ENCODE assay signal across 1 cellular context in genomic region chr6:166633732-166634535, GRCh38.
TF ChIP-seq lines count a peak whose summit lies in the region.

No MANE protein-coding gene starts in this region.

TF ChIP-seq in GM12878, 131 proteins besides CTCF, POLR2A, EP300 and RAD21:
- TF ChIP-seq STAT1 (conservative IDR thresholded peaks at IDR 0.05) (no peak), IRF3 (IDR thresholded peaks at IDR 0.05) (no peak), JUNB (IDR thresholded peaks at IDR 0.05) (no peak), USF2 (IDR thresholded peaks at IDR 0.05; ENCODE audit: borderline replicate concordance, low read depth, low read length) (no peak), BHLHE40 (IDR thresholded peaks at IDR 0.05; ENCODE audit: borderline replicate concordance in 1 of 2, low read depth in 2 of 2, low read length in 1 of 2) (peak in 1 of 2 experiments; percentile 65; a peak in 2 of 4 replicates), CBX5 (IDR thresholded peaks at IDR 0.05; ENCODE audit: low read depth) (no peak), EGR1 (IDR thresholded peaks at IDR 0.05; ENCODE audit: borderline replicate concordance in 1 of 2, low read depth in 2 of 2, low read length in 2 of 2) (no peak), MLLT1 (IDR thresholded peaks at IDR 0.05) (peak; percentile 58; the same call in 1 of the 2 replicates)
